26 cellular contexts compared by ENCODE assay signal in the genomic region with DNA sequence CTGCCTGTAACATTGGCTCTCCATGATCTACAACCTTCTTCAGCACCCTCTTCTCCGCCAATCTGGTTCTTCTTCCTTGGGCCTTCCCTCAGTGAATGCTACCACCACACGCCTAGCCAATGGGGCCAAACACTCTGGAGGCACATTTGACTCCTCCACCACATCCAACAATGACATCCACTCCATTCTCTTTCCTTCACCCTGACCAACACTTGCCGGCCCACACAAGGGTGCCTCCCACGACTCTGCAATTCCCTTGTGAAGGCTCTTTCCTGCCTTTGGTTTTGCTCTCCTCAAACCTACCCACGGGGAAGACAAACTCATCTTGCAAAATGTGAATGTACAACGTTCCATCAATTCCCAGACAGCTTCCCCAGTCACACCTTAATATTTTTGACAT.
"Had no signal": no experiment of that assay in that cellular context is flagged by ENCODE, and none has a peak within 500 bp of the region (broad histone marks: within the 10 kb centered on the region; RNA-seq: fewer than 3 reads in every experiment).

No MANE protein-coding gene starts in this region.

- H3K27me3 Mint-ChIP-seq: activated CD8-positive, alpha-beta T cell treated with anti-CD3 and anti-CD28 coated beads for 36 hours; activated naive CD4-positive, alpha-beta T cell treated with anti-CD3 and anti-CD28 coated beads, Interleukin-2, amount 10 ng/mL, durations not matched to agents 7 days and 5 days; activated naive CD8-positive, alpha-beta T cell treated with anti-CD3 and anti-CD28 coated beads for 36 hours had no signal

- H3K27me3 ChIP-seq: SJCRH30 had no signal

- H3K27ac ChIP-seq: SJCRH30, WERI-Rb-1 had no signal

- H3K36me3 Mint-ChIP-seq: activated naive CD4-positive, alpha-beta T cell treated with anti-CD3 and anti-CD28 coated beads, Interleukin-2, amount 10 ng/mL, durations not matched to agents 7 days and 5 days had no signal

- H3K4me2 ChIP-seq: SK-N-SH had no signal

- H3K36me3 ChIP-seq: SJCRH30, WERI-Rb-1 had no signal

- H3K4me3 ChIP-seq: K562, SJCRH30 had no signal

- ATAC-seq: activated CD8-positive, alpha-beta T cell treated with anti-CD3 and anti-CD28 coated beads for 36 hours; activated T-cell treated with anti-CD3 and anti-CD28 coated beads, Interleukin-2, amount 50 U/mL, for 72 hours; K562; Panc1; Right ventricle myocardium inferior had no signal

- DNase-seq: activated CD4-positive, alpha-beta T cell treated with anti-CD3 and anti-CD28 coated beads for 4 hours; activated CD8-positive, alpha-beta memory T cell treated with anti-CD3 and anti-CD28 coated beads, Interleukin-2, amount 50 U/mL, for 4 hours; activated CD8-positive, alpha-beta T cell treated with anti-CD3 and anti-CD28 coated beads for 36 hours; activated gamma-delta T cell treated with Interleukin-2 at 50 U/mL for 16 hours; activated naive CD4-positive, alpha-beta T cell treated with anti-CD3 and anti-CD28 coated beads, Interleukin-2, amount 10 ng/mL, durations not matched to agents 7 days and 5 days; activated naive CD8-positive, alpha-beta T cell treated with anti-CD3 and anti-CD28 coated beads for 36 hours; activated T-cell treated with anti-CD3 and anti-CD28 coated beads, Interleukin-2, amount 50 U/mL, for 72 hours; caudate nucleus; Kasumi-1; NCI-H1092; NCI-H1417 treated with DMSO at 0.1 percent for 48 hours; NCI-H1694; NCI-H2029; NCI-H510A treated with DMSO at 0.1 percent for 48 hours; NCI-H69; NK-92 treated with Interleukin-12 subunit alpha and Interleukin-12 subunit beta, amount 100 ng/mL, for 24 hours; OCI-M1; RPMI8226; SJCRH30; SK-N-SH; T-helper 1 cell; WERI-Rb-1 had no signal

- H3K9ac ChIP-seq: SK-N-SH had no signal

- H3K4me3 Mint-ChIP-seq: activated CD8-positive, alpha-beta T cell treated with anti-CD3 and anti-CD28 coated beads for 36 hours; activated naive CD4-positive, alpha-beta T cell treated with anti-CD3 and anti-CD28 coated beads, Interleukin-2, amount 10 ng/mL, durations not matched to agents 7 days and 5 days; activated naive CD8-positive, alpha-beta T cell treated with anti-CD3 and anti-CD28 coated beads for 36 hours; activated T-cell treated with anti-CD3 and anti-CD28 coated beads, Interleukin-2, amount 50 U/mL, for 72 hours had no signal

- H3K9me2 ChIP-seq: SK-N-SH had no signal

- H3K9me3 ChIP-seq: SJCRH30, SK-N-SH had no signal

- H3K27ac Mint-ChIP-seq: activated CD8-positive, alpha-beta T cell treated with anti-CD3 and anti-CD28 coated beads for 36 hours; activated naive CD4-positive, alpha-beta T cell treated with anti-CD3 and anti-CD28 coated beads, Interleukin-2, amount 10 ng/mL, durations not matched to agents 7 days and 5 days; activated naive CD8-positive, alpha-beta T cell treated with anti-CD3 and anti-CD28 coated beads for 36 hours; activated T-cell treated with anti-CD3 and anti-CD28 coated beads, Interleukin-2, amount 50 U/mL, for 72 hours; activated T-helper 2 cell treated with anti-CD3 and anti-CD28 coated beads, Interferon-gamma antibody, Interleukin-2, Interleukin-4, amounts not matched to agents 10 μg/mL and 5 μg/mL and 100 μg/mL, durations not matched to agents 14 hours and 24 hours and 36 hours had no signal

- H3K9me3 Mint-ChIP-seq: activated naive CD4-positive, alpha-beta T cell treated with anti-CD3 and anti-CD28 coated beads, Interleukin-2, amount 10 ng/mL, durations not matched to agents 7 days and 5 days; activated naive CD8-positive, alpha-beta T cell treated with anti-CD3 and anti-CD28 coated beads for 36 hours; activated T-helper 2 cell treated with anti-CD3 and anti-CD28 coated beads, Interferon-gamma antibody, Interleukin-2, Interleukin-4, amounts not matched to agents 10 μg/mL and 5 μg/mL and 100 μg/mL, durations not matched to agents 14 hours and 24 hours and 36 hours had no signal
